Comparison of ENCODE assay signal across 19 cellular contexts in genomic region chr15:61731081-61731480, GRCh38.
"Had no signal": no experiment of that assay in that cellular context is flagged by ENCODE, and none has a peak within 500 bp of the region (broad histone marks: within the 10 kb centered on the region; RNA-seq: fewer than 3 reads in every experiment).

No MANE protein-coding gene starts in this region.

- DNase-seq: cortex of kidney; dorsolateral prefrontal cortex; effector CD8-positive, alpha-beta T cell; foreskin melanocyte; head of caudate nucleus; kidney; mammary epithelial cell; mucosa of descending colon; naive thymus-derived CD8-positive, alpha-beta T cell; ovary; right cardiac atrium; stimulated activated CD4-positive, alpha-beta T cell treated with anti-CD3 and anti-CD28 coated beads, Interleukin-2, amount 100 ng/mL, for 48 hours; stimulated activated naive CD4-positive, alpha-beta T cell treated with Interleukin-2 at 50 U/mL for 16 hours; trophoblast cell had no signal

- H3K9me3 ChIP-seq: esophagus muscularis mucosa, mucosa of descending colon, ovary had no signal

- ATAC-seq: left lobe of liver; mucosa of descending colon; naive thymus-derived CD8-positive, alpha-beta T cell; right cardiac atrium had no signal

- H3K27me3 ChIP-seq: dorsolateral prefrontal cortex, ovary had no signal

- H3K4me3 ChIP-seq: dorsolateral prefrontal cortex, esophagus muscularis mucosa, hepatocyte, mucosa of descending colon, ovary, smooth muscle cell had no signal

- H3K36me3 ChIP-seq: esophagus muscularis mucosa, ovary had no signal

- H3K27ac ChIP-seq: dorsolateral prefrontal cortex, epithelial cell of prostate, esophagus muscularis mucosa, hepatocyte, ovary had no signal

- H3K4me1 ChIP-seq: esophagus muscularis mucosa had no signal
